8 cellular contexts compared by ENCODE assay signal in the genomic region with DNA sequence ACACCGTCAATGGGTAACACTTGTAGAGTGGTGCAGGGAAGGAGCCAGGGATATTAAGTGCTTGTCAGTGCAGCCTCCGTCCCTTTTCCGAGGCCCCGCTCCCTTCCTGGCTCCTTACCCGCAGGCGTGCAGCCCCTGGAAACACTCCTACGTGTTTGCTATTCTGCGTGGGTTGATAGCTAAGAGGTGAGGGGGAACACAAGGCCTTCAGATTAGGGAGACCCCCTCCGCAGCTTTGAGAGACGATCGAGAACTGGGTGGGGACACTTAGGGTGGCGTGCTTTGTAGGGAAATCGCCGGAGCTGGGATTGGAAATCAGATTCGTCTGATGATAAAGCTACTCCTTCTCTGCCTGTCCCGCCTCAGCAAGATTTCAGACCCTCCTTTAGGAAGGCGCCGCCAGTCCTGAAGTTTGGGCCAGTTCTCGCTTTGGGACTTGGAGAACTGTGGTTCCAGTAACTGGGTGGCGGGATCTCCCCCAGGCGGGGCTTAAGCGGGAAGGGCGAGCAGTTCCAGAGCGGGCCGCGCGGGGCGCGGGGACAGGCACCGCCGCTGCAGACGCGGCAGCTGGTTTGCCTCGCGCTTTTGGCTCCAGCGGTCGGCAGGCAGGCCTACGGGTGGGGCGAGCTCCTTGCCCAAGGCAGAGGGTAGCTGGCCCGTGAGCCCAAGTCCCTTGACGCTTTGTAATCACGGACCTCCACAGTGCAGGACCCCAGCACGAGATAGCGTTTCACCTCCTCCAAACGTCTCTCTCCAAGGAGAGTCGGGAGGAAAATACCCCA. TPM values are rescaled to one million over a fixed set of nuclear protein-coding genes. Genes with fewer than 3 reads are reported as not detected.
DNase-seq lines count a peak whose midpoint lies in the region; ATAC-seq and TF ChIP-seq lines count a peak whose summit lies in the region.

No MANE protein-coding gene starts in this region.

- H3K9me3 ChIP-seq in stomach: no peaks in the 10 kb centered on the region

- peaks cover 36% of the 10 kb centered on the region for H3K27me3 Mint-ChIP-seq in activated T-helper 17 cell treated with anti-CD3 and anti-CD28 coated beads, Interleukin-2, amount 50 U/mL, for 72 hours
- peaks cover 47 to 48% of the 10 kb centered on the region in 2 donors for H3K27me3 Mint-ChIP-seq in natural killer cell treated with Interleukin-12 subunit alpha and Interleukin-12 subunit beta and Interleukin-15 and Interleukin-18, amount 100 ng/mL, for 72 hours

- H3K4me1 ChIP-seq in stomach: peaks cover 11 to 30% (median 16%) of the 10 kb centered on the region in 4 donors

- 2 to 4% (median 3%) methylated on average over 21 to 46 of the region's 46 CpGs for WGBS in stomach, 5 donors

- TF ChIP-seq CTCF in fibroblast of the aortic adventitia (IDR thresholded peaks at IDR 0.05; ENCODE audit: insufficient read depth, low read length) (peak; percentile 86), stomach (IDR thresholded peaks at IDR 0.05) (peak in 5 of 7 experiments; percentile 51 to 92 (median 87))

- no peak overlapping the region for H3K27ac Mint-ChIP-seq in activated T-helper 17 cell treated with anti-CD3 and anti-CD28 coated beads, Interleukin-2, amount 50 U/mL, for 72 hours
- H3K27ac Mint-ChIP-seq in natural killer cell treated with Interleukin-12 subunit alpha and Interleukin-12 subunit beta and Interleukin-15 and Interleukin-18, amount 100 ng/mL, for 72 hours: no peak overlapping the region

- TF ChIP-seq POLR2A in stomach (IDR thresholded peaks at IDR 0.05): no peak

- H3K36me3 Mint-ChIP-seq in activated T-helper 17 cell treated with anti-CD3 and anti-CD28 coated beads, Interleukin-2, amount 50 U/mL, for 72 hours (ENCODE audit: low read depth): no peaks in the 10 kb centered on the region
- peaks cover 6% of the 10 kb centered on the region for H3K36me3 Mint-ChIP-seq in natural killer cell treated with Interleukin-12 subunit alpha and Interleukin-12 subunit beta and Interleukin-15 and Interleukin-18, amount 100 ng/mL, for 72 hours

- intact Hi-C loops in stomach (cut with DNase I; ENCODE audit: low total_unique reads): no loop called here

- peaks cover 10% of the 10 kb centered on the region for H3K4me1 Mint-ChIP-seq in activated T-helper 17 cell treated with anti-CD3 and anti-CD28 coated beads, Interleukin-2, amount 50 U/mL, for 72 hours
- H3K4me1 Mint-ChIP-seq in natural killer cell treated with Interleukin-12 subunit alpha and Interleukin-12 subunit beta and Interleukin-15 and Interleukin-18, amount 100 ng/mL, for 72 hours (ENCODE audit: low read depth in 2 of 2): peaks cover 23 to 24% of the 10 kb centered on the region in 2 donors

- H3K4me3 Mint-ChIP-seq in activated T-helper 17 cell treated with anti-CD3 and anti-CD28 coated beads, Interleukin-2, amount 50 U/mL, for 72 hours: peak overlapping the region; percentile 88
- H3K4me3 Mint-ChIP-seq in natural killer cell treated with Interleukin-12 subunit alpha and Interleukin-12 subunit beta and Interleukin-15 and Interleukin-18, amount 100 ng/mL, for 72 hours: peak overlapping the region; percentile 97

- ATAC-seq in GM19395 (IDR thresholded peaks at IDR 0.05; ENCODE audit: unreplicated experiment) (peak; percentile 81), HG03575 (IDR thresholded peaks at IDR 0.05; ENCODE audit: extremely low read depth, insufficient number of reproducible peaks, low FRiP score, unreplicated experiment) (peak; percentile 46)
- ATAC-seq in activated T-helper 17 cell treated with anti-CD3 and anti-CD28 coated beads, Interleukin-2, amount 50 U/mL, for 72 hours (replicated peaks): peak; percentile 93
- ATAC-seq in natural killer cell treated with Interleukin-12 subunit alpha and Interleukin-12 subunit beta and Interleukin-15 and Interleukin-18, amount 100 ng/mL, for 72 hours: peak; percentile 84 to 86

- peak overlapping the region; percentile 26 to 88 (median 77) for H3K27ac ChIP-seq in stomach

- H3K4me3 ChIP-seq in fibroblast of the aortic adventitia (ENCODE audit: low read depth, low read length): peak overlapping the region; percentile 69
- peak overlapping the region; percentile 45 to 61 (median 48) for H3K4me3 ChIP-seq in stomach

- peak; percentile 60 for TF ChIP-seq EP300 in stomach (IDR thresholded peaks at IDR 0.05)

- H3K27me3 ChIP-seq in stomach: peaks cover 0 to 32% (median 14%) of the 10 kb centered on the region in 3 donors

- DNase-seq in C1 segment of cervical spinal cord (lab: John Stamatoyannopoulos, UW) (peak in 13 of 14 donors; percentile 23 to 89 (median 50)), OCI-M1 (lab: John Stamatoyannopoulos, UW) (peak; percentile 24), fibroblast of the aortic adventitia (ENCODE audit: low read depth) (peak; percentile 69), stomach (peak; percentile 79)
- DNase-seq in natural killer cell treated with Interleukin-12 subunit alpha and Interleukin-12 subunit beta and Interleukin-15 and Interleukin-18, amount 100 ng/mL, for 72 hours (ENCODE audit: low spot score): peak; percentile 67

- H3K9me3 Mint-ChIP-seq in activated T-helper 17 cell treated with anti-CD3 and anti-CD28 coated beads, Interleukin-2, amount 50 U/mL, for 72 hours: no peaks in the 10 kb centered on the region
- H3K9me3 Mint-ChIP-seq in natural killer cell treated with Interleukin-12 subunit alpha and Interleukin-12 subunit beta and Interleukin-15 and Interleukin-18, amount 100 ng/mL, for 72 hours: no peaks in the 10 kb centered on the region

- no peaks in the 10 kb centered on the region for H3K36me3 ChIP-seq in stomach

RNA-seq across cellular contexts. Expression of a gene that starts 8.0 kb away (rescaled TPM):
- total RNA-seq in activated T-helper 17 cell treated with anti-CD3 and anti-CD28 coated beads, Interleukin-2, amount 50 U/mL, for 72 hours: not detected
- total RNA-seq in fibroblast of the aortic adventitia (ENCODE audit: low replicate concordance): 0.54 TPM in 1 of 2 replicates, not detected in the other
- total RNA-seq in natural killer cell treated with Interleukin-12 subunit alpha and Interleukin-12 subunit beta and Interleukin-15 and Interleukin-18, amount 100 ng/mL, for 72 hours: not detected
- 10 to 100 TPM in 4 of 5 donors, 1 to 10 TPM in 1; 4.7 to 35.2 (median 16.2) TPM for total RNA-seq in stomach
- 10 to 100 TPM; 22.4 to 55.4 (median 35.6) TPM for polyA plus RNA-seq in stomach

RNA-seq across cellular contexts. Expression of a gene that starts 48.2 kb away (rescaled TPM):
- total RNA-seq in activated T-helper 17 cell treated with anti-CD3 and anti-CD28 coated beads, Interleukin-2, amount 50 U/mL, for 72 hours: not detected
- 19.2 and 29.5 TPM in 2 replicates for total RNA-seq in fibroblast of the aortic adventitia (ENCODE audit: low replicate concordance)
- not detected for total RNA-seq in natural killer cell treated with Interleukin-12 subunit alpha and Interleukin-12 subunit beta and Interleukin-15 and Interleukin-18, amount 100 ng/mL, for 72 hours
- 10 to 100 TPM in 2 of 5 donors, 1 to 10 TPM in 2, not detected in 1; 1.6 to 22.2 (median 10.1) TPM for total RNA-seq in stomach
- polyA plus RNA-seq in stomach: 10 to 100 TPM in 1 of 3 donors, 1 to 10 TPM in 2; 4.9 to 15.6 (median 7.5) TPM

Comparison
In these comparisons a context has a peak if more than half of its experiments do, and no peak if none do; other contexts are left out.
1. Peak in every context shown above with its lines: DNase-seq, ATAC-seq, H3K4me3 ChIP-seq and H3K27ac ChIP-seq.
2. DNase-seq: peak in every context shown above with its lines; median percentile 79 in stomach; 69 in fibroblast of the aortic adventitia; 67 in natural killer cell treated with Interleukin-12 subunit alpha and Interleukin-12 subunit beta and Interleukin-15 and Interleukin-18, amount 100 ng/mL, for 72 hours; 50 in C1 segment of cervical spinal cord; 24 in OCI-M1.